ENCODE assay signal across 8 cellular contexts in the genomic region with DNA sequence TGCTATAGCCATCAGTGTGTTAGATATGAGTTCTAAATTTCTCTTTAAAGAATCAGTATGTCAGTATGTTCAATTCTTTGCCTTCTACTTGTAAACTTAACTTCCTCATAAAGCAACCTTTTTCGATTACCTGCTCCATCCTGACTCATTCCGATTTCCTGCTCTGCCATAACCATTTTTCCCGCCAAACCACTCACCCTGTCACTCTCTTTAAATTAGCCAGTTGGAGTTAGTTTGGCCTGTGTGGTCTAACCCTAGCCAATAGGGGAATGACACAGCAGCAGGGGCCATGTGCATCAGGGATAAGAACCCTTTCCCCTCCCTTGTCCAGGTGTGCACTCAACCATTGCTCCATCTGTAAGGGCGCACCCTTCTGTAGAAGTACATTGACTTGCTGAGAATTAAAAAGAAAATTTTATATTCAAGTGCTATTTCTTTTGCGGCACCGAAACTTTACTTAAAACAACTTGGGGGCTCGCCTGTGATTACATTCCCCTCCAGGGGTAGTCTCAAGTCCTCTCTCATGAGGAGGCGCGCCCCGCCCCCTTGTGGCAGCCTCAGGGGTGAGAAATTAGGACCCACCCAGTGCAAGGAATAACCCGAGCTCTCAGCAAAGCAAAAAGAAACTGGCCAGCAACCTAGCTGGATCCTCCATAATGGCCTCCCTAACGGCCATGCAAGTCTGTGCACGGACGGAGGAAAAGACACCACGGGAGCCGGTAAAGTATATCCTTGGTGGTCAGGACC. TPM values are rescaled to one million over a fixed set of nuclear protein-coding genes. Genes with fewer than 3 reads are reported as not detected.
DNase-seq lines count a peak whose midpoint lies in the region; ATAC-seq and TF ChIP-seq lines count a peak whose summit lies in the region.
"Not testable (repeated sequence)": the region's sequence is repeated elsewhere in the genome, so short reads cannot be mapped to it uniquely, and the experiment has no call there.

No MANE protein-coding gene starts in this region.

- H3K27me3 Mint-ChIP-seq in activated CD8-positive, alpha-beta T cell treated with anti-CD3 and anti-CD28 coated beads for 36 hours, result peaks cover 11% of the 10 kb centered on the region
- H3K27me3 Mint-ChIP-seq in central memory CD8-positive, alpha-beta T cell, result not testable (repeated sequence)

- not testable (repeated sequence) for H3K9ac ChIP-seq in Loucy (ENCODE audit: low read depth, low read length, poor library complexity, severe bottlenecking)

- H3K9me2 ChIP-seq in Loucy (replicated peaks; ENCODE audit: low read depth, low read length); hepatocyte (replicated peaks; ENCODE audit: insufficient read depth): not testable (repeated sequence)

- H2AFZ ChIP-seq in Loucy (ENCODE audit: low read length); hepatocyte: not testable (repeated sequence)

- not testable (repeated sequence) for H4K20me1 ChIP-seq in Loucy (ENCODE audit: insufficient read depth, low read length, poor library complexity, severe bottlenecking); hepatocyte (ENCODE audit: insufficient read depth, poor library complexity, severe bottlenecking)

- not testable (repeated sequence) for BruUV-seq in A673 (replicated peaks; lab: Mats Ljungman, UMichigan)

- POLR2A ChIA-PET in A673 (lab: Charles Lee; ENCODE audit: low non-redundant PET), result not testable (repeated sequence)
- POLR2A ChIA-PET in activated CD8-positive, alpha-beta T cell treated with anti-CD3 and anti-CD28 coated beads for 36 hours (lab: Charles Lee), result interaction anchor here (0.6 kb wide), 2 partner anchors 24 to 148 kb away, joined by 3 read pairs; no protein-coding TSS in a partner anchor

- H3F3A ChIP-seq in Loucy (ENCODE audit: low read depth), result not testable (repeated sequence)

- not testable (repeated sequence) for H3K79me2 ChIP-seq in Loucy (ENCODE audit: insufficient read depth, low read length); hepatocyte

- H3K9me3 ChIP-seq in A673 (ENCODE audit: low read depth, low read length, poor library complexity, severe bottlenecking); Loucy (ENCODE audit: insufficient read depth, low read depth, low read length); hepatocyte (ENCODE audit: low read depth): not testable (repeated sequence)

- H3K4me2 ChIP-seq in Loucy (ENCODE audit: low read depth, low read length, poor library complexity, severe bottlenecking); hepatocyte: not testable (repeated sequence)

- H3K4me1 Mint-ChIP-seq in activated CD8-positive, alpha-beta T cell treated with anti-CD3 and anti-CD28 coated beads for 36 hours (ENCODE audit: low read depth), result not testable (repeated sequence)
- H3K4me1 Mint-ChIP-seq in central memory CD8-positive, alpha-beta T cell, result peaks cover 29% of the 10 kb centered on the region

- peak; percentile 52 for TF ChIP-seq CTCF in A673 (conservative IDR thresholded peaks at IDR 0.05; ENCODE audit: low read depth, low read length)
- TF ChIP-seq CTCF in GM06990 (IDR thresholded peaks at IDR 0.05; ENCODE audit: insufficient read depth, low read length, poor library complexity, severe bottlenecking), result peak; percentile 52
- TF ChIP-seq CTCF in Loucy (conservative IDR thresholded peaks at IDR 0.05; ENCODE audit: low read length), result peak; percentile 65
- TF ChIP-seq CTCF in activated CD8-positive, alpha-beta T cell treated with anti-CD3 and anti-CD28 coated beads for 36 hours (IDR thresholded peaks at IDR 0.05), result peak; percentile 34
- peak; percentile 9 for TF ChIP-seq CTCF in hepatocyte (IDR thresholded peaks at IDR 0.05; ENCODE audit: poor library complexity)

- not testable (repeated sequence) for H3K9me3 Mint-ChIP-seq in activated CD8-positive, alpha-beta T cell treated with anti-CD3 and anti-CD28 coated beads for 36 hours; central memory CD8-positive, alpha-beta T cell

- peaks cover 11% of the 10 kb centered on the region for H3K27me3 ChIP-seq in A673 (replicated peaks; ENCODE audit: insufficient read depth, low read depth, low read length, poor library complexity)
- not testable (repeated sequence) for H3K27me3 ChIP-seq in GM06990 (replicated peaks; ENCODE audit: control insufficient read depth, insufficient read depth, low read length); Loucy (ENCODE audit: insufficient read depth, low read length, poor library complexity, severe bottlenecking); hepatocyte

- H3K4me3 ChIP-seq in A673 (ENCODE audit: low read depth, low read length, poor library complexity, severe bottlenecking); GM06990 (replicated peaks; ENCODE audit: low read depth, low read length); Loucy (ENCODE audit: low read length, poor library complexity, severe bottlenecking); hepatocyte: not testable (repeated sequence)

- CTCF ChIA-PET in A673 (lab: Charles Lee), result interaction anchor here (0.6 kb wide), 1 partner anchor 228 kb away, joined by 17 read pairs; no protein-coding TSS in a partner anchor
- CTCF ChIA-PET in activated CD8-positive, alpha-beta T cell treated with anti-CD3 and anti-CD28 coated beads for 36 hours (lab: Charles Lee), result interaction anchor here (0.7 to 1.6 kb wide), 9 partner anchors 12 to 232 kb away, joined by 3 to 8 read pairs (median 4); partner anchors contain the start of genes COA1 and STK17A

- not testable (repeated sequence) for H3K36me3 ChIP-seq in A673 (ENCODE audit: insufficient read depth, low read length, poor library complexity, severe bottlenecking); GM06990 (ENCODE audit: control insufficient read depth, insufficient read depth, low read length); Loucy (ENCODE audit: insufficient read depth, low read length); hepatocyte (replicated peaks; ENCODE audit: insufficient read depth, low read depth)

- not testable (repeated sequence) for H3K4me3 Mint-ChIP-seq in activated CD8-positive, alpha-beta T cell treated with anti-CD3 and anti-CD28 coated beads for 36 hours; central memory CD8-positive, alpha-beta T cell

- not testable (repeated sequence) for H3K36me3 Mint-ChIP-seq in activated CD8-positive, alpha-beta T cell treated with anti-CD3 and anti-CD28 coated beads for 36 hours (ENCODE audit: low read depth); central memory CD8-positive, alpha-beta T cell (ENCODE audit: insufficient read depth)

- 87% methylated on average over 16 of the region's 16 CpGs for WGBS in hepatocyte (ENCODE audit: low lambda C conversion rate, missing lambda C conversion rate)

- DNase-seq in A673 (ENCODE audit: low spot score) (peak; percentile 50), GM06990 (ENCODE audit: extremely low read depth, insufficient read length) (peak; percentile 61), SHP77 (lab: John Stamatoyannopoulos, UW) (peak; percentile 50 to 75)
- peak; percentile 72 for DNase-seq in activated CD8-positive, alpha-beta T cell treated with anti-CD3 and anti-CD28 coated beads for 36 hours
- not testable (repeated sequence) for DNase-seq in central memory CD8-positive, alpha-beta T cell (ENCODE audit: low spot score in 2 of 2); hepatocyte (ENCODE audit: low spot score)
- peak; percentile 16 to 29 (median 21) for DNase-seq in stimulated activated CD4-positive, alpha-beta T cell treated with anti-CD3 and anti-CD28 coated beads, Interleukin-12 subunit alpha, Interleukin-12 subunit beta, amount 100 ng/mL, for 48 hours (ENCODE audit: low read depth in 2 of 3, low spot score in 1 of 3)

- intact Hi-C loops in A673 (cut with micrococcal nuclease; ENCODE audit: unreplicated experiment); activated CD8-positive, alpha-beta T cell treated with anti-CD3 and anti-CD28 coated beads for 36 hours (cut with micrococcal nuclease): not testable (repeated sequence)

- not testable (repeated sequence) for H3K27ac ChIP-seq in A673 (ENCODE audit: low read depth, low read length, poor library complexity, severe bottlenecking); hepatocyte

- not testable (repeated sequence) for H3K4me1 ChIP-seq in A673 (ENCODE audit: insufficient read depth, low read length, poor library complexity, severe bottlenecking); Loucy (ENCODE audit: insufficient read depth, low read length, poor library complexity, severe bottlenecking); hepatocyte (ENCODE audit: insufficient read depth)

- peak; percentile 62 for ATAC-seq in activated CD8-positive, alpha-beta T cell treated with anti-CD3 and anti-CD28 coated beads for 36 hours
- not testable (repeated sequence) for ATAC-seq in central memory CD8-positive, alpha-beta T cell (replicated peaks; ENCODE audit: extremely low read depth, poor library complexity, severe bottlenecking)

- H3K27ac Mint-ChIP-seq in activated CD8-positive, alpha-beta T cell treated with anti-CD3 and anti-CD28 coated beads for 36 hours, result not testable (repeated sequence)
- peak overlapping the region; percentile 85 for H3K27ac Mint-ChIP-seq in central memory CD8-positive, alpha-beta T cell (ENCODE audit: low read depth)

RNA-seq across cellular contexts. Expression of gene BLVRA, which starts 51.9 kb away (rescaled TPM):
- total RNA-seq in A673 (2021) (20.6 and 27.4 TPM in 2 replicates), hepatocyte (17.9 and 21.0 TPM in 2 replicates)
- total RNA-seq in activated CD8-positive, alpha-beta T cell treated with anti-CD3 and anti-CD28 coated beads for 36 hours, result 10 to 100 TPM; 30.9 to 34.2 TPM
- polyA plus RNA-seq in hepatocyte, result 29.2 and 34.2 TPM in 2 replicates

RNA-seq across cellular contexts. Expression of gene MRPS24, which starts 58.9 kb away (rescaled TPM):
- 172 and 181 TPM in 2 replicates for total RNA-seq in A673 (2021)
- total RNA-seq in activated CD8-positive, alpha-beta T cell treated with anti-CD3 and anti-CD28 coated beads for 36 hours, result 100 to 1,000 TPM; 127 to 130 TPM
- 72.4 and 93.2 TPM in 2 replicates for total RNA-seq in hepatocyte
- 138 and 150 TPM in 2 replicates for polyA plus RNA-seq in hepatocyte

Comparison
In these comparisons a context has a peak if more than half of its experiments do, and no peak if none do; other contexts are left out.
1. CTCF ChIP-seq: peak in every context shown above with its lines; median percentile 65 in Loucy; 52 in A673; 52 in GM06990; 34 in activated CD8-positive, alpha-beta T cell treated with anti-CD3 and anti-CD28 coated beads for 36 hours; 9 in hepatocyte.